Comparison of ENCODE assay signal across 1 cellular context in genomic region chr2:44005831-44006230, GRCh38.
TF ChIP-seq lines count a peak whose summit lies in the region.

No MANE protein-coding gene starts in this region.

TF ChIP-seq in HepG2, 621 proteins besides CTCF, POLR2A, EP300 and RAD21 (continued from another document):
- TF ChIP-seq MXD1 (CRISPR knock-in tag; IDR thresholded peaks at IDR 0.05): no peak
- no peak for TF ChIP-seq ZNF20 (CRISPR knock-in tag; IDR thresholded peaks at IDR 0.05)
- TF ChIP-seq ZSCAN12 (CRISPR knock-in tag; IDR thresholded peaks at IDR 0.05): no peak
- TF ChIP-seq ZNF142 (CRISPR knock-in tag; IDR thresholded peaks at IDR 0.05): no peak
- TF ChIP-seq ZMYM2 (CRISPR knock-in tag; IDR thresholded peaks at IDR 0.05): no peak
- TF ChIP-seq MAX (IDR thresholded peaks at IDR 0.05): no peak
- TF ChIP-seq SRY (CRISPR knock-in tag; IDR thresholded peaks at IDR 0.05): no peak
- TF ChIP-seq HNF1A (IDR thresholded peaks at IDR 0.05; ENCODE audit: low read depth): no peak
- no peak for TF ChIP-seq HNF1A (CRISPR knock-in tag; IDR thresholded peaks at IDR 0.05; ENCODE audit: borderline replicate concordance)
- TF ChIP-seq FOSL2 (CRISPR knock-in tag; IDR thresholded peaks at IDR 0.05): no peak
- no peak for TF ChIP-seq ZNF3 (CRISPR knock-in tag; IDR thresholded peaks at IDR 0.05)
- TF ChIP-seq HMG20B (CRISPR knock-in tag; conservative IDR thresholded peaks at IDR 0.05): no peak
- no peak for TF ChIP-seq USF2 (IDR thresholded peaks at IDR 0.05; ENCODE audit: low read depth, low read length)
- no peak for TF ChIP-seq USF2 (CRISPR knock-in tag; IDR thresholded peaks at IDR 0.05; ENCODE audit: borderline replicate concordance)
- TF ChIP-seq ZNF788 (CRISPR knock-in tag; IDR thresholded peaks at IDR 0.05; ENCODE audit: borderline replicate concordance): no peak
TF ChIP-seq in HepG2: peak in this region for 0.
